Comparison of ENCODE assay signal across 1 cellular context in the genomic region with DNA sequence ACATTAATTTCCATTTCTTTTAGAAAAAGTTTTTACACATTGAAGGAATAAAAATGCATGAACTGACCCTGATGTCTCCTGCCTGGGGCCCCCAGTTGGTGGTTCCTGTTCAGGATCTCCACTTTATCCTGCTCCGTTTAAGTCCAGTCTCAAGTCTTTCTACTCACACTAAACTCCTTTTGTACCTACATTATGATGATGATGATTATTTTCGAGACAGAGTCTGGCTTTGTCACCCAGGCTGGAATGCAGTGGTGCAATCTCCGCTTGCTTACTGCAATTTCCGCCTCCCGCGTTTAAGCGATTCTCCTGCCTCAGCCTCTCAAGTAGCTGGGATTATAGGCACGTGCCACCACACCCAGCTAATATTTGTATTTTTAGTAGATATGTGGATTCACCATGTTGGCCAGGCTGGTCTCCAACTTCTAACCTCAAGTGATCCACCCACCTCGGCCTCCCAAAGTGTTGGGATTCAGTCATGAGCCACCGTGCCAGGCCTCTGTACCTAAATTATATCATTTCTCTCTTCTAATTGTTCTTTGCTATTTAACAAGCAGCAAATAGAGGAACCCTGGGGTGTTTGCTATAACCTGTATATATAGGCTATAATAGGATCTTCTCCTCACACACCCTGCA.
TF ChIP-seq lines count a peak whose summit lies in the region.

No MANE protein-coding gene starts in this region.

TF ChIP-seq in HepG2, 621 proteins besides CTCF, POLR2A, EP300 and RAD21 (continued from another document and continues in another):
- TF ChIP-seq, protein P1, sequence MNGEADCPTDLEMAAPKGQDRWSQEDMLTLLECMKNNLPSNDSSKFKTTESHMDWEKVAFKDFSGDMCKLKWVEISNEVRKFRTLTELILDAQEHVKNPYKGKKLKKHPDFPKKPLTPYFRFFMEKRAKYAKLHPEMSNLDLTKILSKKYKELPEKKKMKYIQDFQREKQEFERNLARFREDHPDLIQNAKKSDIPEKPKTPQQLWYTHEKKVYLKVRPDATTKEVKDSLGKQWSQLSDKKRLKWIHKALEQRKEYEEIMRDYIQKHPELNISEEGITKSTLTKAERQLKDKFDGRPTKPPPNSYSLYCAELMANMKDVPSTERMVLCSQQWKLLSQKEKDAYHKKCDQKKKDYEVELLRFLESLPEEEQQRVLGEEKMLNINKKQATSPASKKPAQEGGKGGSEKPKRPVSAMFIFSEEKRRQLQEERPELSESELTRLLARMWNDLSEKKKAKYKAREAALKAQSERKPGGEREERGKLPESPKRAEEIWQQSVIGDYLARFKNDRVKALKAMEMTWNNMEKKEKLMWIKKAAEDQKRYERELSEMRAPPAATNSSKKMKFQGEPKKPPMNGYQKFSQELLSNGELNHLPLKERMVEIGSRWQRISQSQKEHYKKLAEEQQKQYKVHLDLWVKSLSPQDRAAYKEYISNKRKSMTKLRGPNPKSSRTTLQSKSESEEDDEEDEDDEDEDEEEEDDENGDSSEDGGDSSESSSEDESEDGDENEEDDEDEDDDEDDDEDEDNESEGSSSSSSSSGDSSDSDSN (CRISPR knock-in tag; IDR thresholded peaks at IDR 0.05) = no peak
- no peak for TF ChIP-seq ZFP36L2 (CRISPR knock-in tag; IDR thresholded peaks at IDR 0.05)
- TF ChIP-seq REPIN1 (CRISPR knock-in tag; IDR thresholded peaks at IDR 0.05; ENCODE audit: borderline replicate concordance, low read depth) = peak; percentile 62; the same call in 1 of the 2 replicates
- no peak; the same call in 1 of the 2 replicates for TF ChIP-seq STAG1 (CRISPR knock-in tag; IDR thresholded peaks at IDR 0.05)
- TF ChIP-seq, protein P2, sequence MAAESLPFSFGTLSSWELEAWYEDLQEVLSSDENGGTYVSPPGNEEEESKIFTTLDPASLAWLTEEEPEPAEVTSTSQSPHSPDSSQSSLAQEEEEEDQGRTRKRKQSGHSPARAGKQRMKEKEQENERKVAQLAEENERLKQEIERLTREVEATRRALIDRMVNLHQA (CRISPR knock-in tag; IDR thresholded peaks at IDR 0.05) = peak; percentile 98
- TF ChIP-seq ZNF431 (CRISPR knock-in tag; IDR thresholded peaks at IDR 0.05; ENCODE audit: borderline replicate concordance, low read depth) = no peak
- no peak for TF ChIP-seq ZFP90 (CRISPR knock-in tag; IDR thresholded peaks at IDR 0.05; ENCODE audit: borderline replicate concordance)
- TF ChIP-seq ZSCAN30 (CRISPR knock-in tag; IDR thresholded peaks at IDR 0.05) = no peak
- peak; percentile 33 to 77; a peak in 3 of 4 replicates for TF ChIP-seq MAFK (conservative IDR thresholded peaks at IDR 0.05 in 1 of 2, IDR thresholded peaks at IDR 0.05 in 1 of 2; ENCODE audit: low read length in 2 of 2)
- TF ChIP-seq PHB2 (IDR thresholded peaks at IDR 0.05; ENCODE audit: partially characterized antibody) = no peak
- TF ChIP-seq, protein P3, sequence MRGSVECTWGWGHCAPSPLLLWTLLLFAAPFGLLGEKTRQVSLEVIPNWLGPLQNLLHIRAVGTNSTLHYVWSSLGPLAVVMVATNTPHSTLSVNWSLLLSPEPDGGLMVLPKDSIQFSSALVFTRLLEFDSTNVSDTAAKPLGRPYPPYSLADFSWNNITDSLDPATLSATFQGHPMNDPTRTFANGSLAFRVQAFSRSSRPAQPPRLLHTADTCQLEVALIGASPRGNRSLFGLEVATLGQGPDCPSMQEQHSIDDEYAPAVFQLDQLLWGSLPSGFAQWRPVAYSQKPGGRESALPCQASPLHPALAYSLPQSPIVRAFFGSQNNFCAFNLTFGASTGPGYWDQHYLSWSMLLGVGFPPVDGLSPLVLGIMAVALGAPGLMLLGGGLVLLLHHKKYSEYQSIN (CRISPR knock-in tag; IDR thresholded peaks at IDR 0.05; ENCODE audit: borderline replicate concordance) = no peak
- peak; percentile 48; the same call in 1 of the 2 replicates for TF ChIP-seq SP4 (CRISPR knock-in tag; IDR thresholded peaks at IDR 0.05)
- TF ChIP-seq NR2F6 (IDR thresholded peaks at IDR 0.05) = peak; percentile 40
- peak; percentile 76 for TF ChIP-seq NR2F6 (CRISPR knock-in tag; IDR thresholded peaks at IDR 0.05)
- TF ChIP-seq ARNT (IDR thresholded peaks at IDR 0.05) = no peak
- TF ChIP-seq ZBTB3 (CRISPR knock-in tag; IDR thresholded peaks at IDR 0.05; ENCODE audit: borderline replicate concordance, low read depth) = peak; percentile 85; the same call in 1 of the 2 replicates
- no peak for TF ChIP-seq DR1 (CRISPR knock-in tag; IDR thresholded peaks at IDR 0.05)
- no peak for TF ChIP-seq HNF4G (IDR thresholded peaks at IDR 0.05; ENCODE audit: borderline replicate concordance, low read depth, low read length)
- no peak for TF ChIP-seq HNF4G (CRISPR knock-in tag; IDR thresholded peaks at IDR 0.05; ENCODE audit: borderline replicate concordance, low read depth)
- TF ChIP-seq ZNF670 (CRISPR knock-in tag; IDR thresholded peaks at IDR 0.05; ENCODE audit: borderline replicate concordance) = no peak
- TF ChIP-seq ZNF570 (CRISPR knock-in tag; IDR thresholded peaks at IDR 0.05; ENCODE audit: borderline replicate concordance) = no peak
- TF ChIP-seq U2AF2 (IDR thresholded peaks at IDR 0.05; ENCODE audit: low read depth, low read length) = no peak
- TF ChIP-seq MZF1 (CRISPR knock-in tag; IDR thresholded peaks at IDR 0.05; ENCODE audit: borderline replicate concordance) = no peak
- TF ChIP-seq ZSCAN20 (CRISPR knock-in tag; IDR thresholded peaks at IDR 0.05; ENCODE audit: borderline replicate concordance) = no peak
- TF ChIP-seq, protein P4, sequence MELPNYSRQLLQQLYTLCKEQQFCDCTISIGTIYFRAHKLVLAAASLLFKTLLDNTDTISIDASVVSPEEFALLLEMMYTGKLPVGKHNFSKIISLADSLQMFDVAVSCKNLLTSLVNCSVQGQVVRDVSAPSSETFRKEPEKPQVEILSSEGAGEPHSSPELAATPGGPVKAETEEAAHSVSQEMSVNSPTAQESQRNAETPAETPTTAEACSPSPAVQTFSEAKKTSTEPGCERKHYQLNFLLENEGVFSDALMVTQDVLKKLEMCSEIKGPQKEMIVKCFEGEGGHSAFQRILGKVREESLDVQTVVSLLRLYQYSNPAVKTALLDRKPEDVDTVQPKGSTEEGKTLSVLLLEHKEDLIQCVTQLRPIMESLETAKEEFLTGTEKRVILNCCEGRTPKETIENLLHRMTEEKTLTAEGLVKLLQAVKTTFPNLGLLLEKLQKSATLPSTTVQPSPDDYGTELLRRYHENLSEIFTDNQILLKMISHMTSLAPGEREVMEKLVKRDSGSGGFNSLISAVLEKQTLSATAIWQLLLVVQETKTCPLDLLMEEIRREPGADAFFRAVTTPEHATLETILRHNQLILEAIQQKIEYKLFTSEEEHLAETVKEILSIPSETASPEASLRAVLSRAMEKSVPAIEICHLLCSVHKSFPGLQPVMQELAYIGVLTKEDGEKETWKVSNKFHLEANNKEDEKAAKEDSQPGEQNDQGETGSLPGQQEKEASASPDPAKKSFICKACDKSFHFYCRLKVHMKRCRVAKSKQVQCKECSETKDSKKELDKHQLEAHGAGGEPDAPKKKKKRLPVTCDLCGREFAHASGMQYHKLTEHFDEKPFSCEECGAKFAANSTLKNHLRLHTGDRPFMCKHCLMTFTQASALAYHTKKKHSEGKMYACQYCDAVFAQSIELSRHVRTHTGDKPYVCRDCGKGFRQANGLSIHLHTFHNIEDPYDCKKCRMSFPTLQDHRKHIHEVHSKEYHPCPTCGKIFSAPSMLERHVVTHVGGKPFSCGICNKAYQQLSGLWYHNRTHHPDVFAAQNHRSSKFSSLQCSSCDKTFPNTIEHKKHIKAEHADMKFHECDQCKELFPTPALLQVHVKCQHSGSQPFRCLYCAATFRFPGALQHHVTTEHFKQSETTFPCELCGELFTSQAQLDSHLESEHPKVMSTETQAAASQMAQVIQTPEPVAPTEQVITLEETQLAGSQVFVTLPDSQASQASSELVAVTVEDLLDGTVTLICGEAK (IDR thresholded peaks at IDR 0.05) = no peak
- TF ChIP-seq, protein P4 (CRISPR knock-in tag; IDR thresholded peaks at IDR 0.05) = no peak
- TF ChIP-seq ASH2L (IDR thresholded peaks at IDR 0.05; ENCODE audit: insufficient read length, low read depth, low read length) = no peak
- no peak for TF ChIP-seq ZMYM2 (CRISPR knock-in tag; IDR thresholded peaks at IDR 0.05)
- no peak for TF ChIP-seq PHF20 (CRISPR knock-in tag; IDR thresholded peaks at IDR 0.05)
- TF ChIP-seq ZSCAN22 (CRISPR knock-in tag; IDR thresholded peaks at IDR 0.05) = no peak
- TF ChIP-seq PRMT3 (CRISPR knock-in tag; IDR thresholded peaks at IDR 0.05; ENCODE audit: borderline replicate concordance, low read depth) = no peak
- no peak for TF ChIP-seq PCBP2 (optimal IDR thresholded peaks at IDR 0.05; ENCODE audit: low read depth, low read length, poor library complexity, severe bottlenecking)
- no peak; the same call in 1 of the 2 replicates for TF ChIP-seq ZIK1 (CRISPR knock-in tag; IDR thresholded peaks at IDR 0.05; ENCODE audit: borderline replicate concordance, low read depth)
- no peak for TF ChIP-seq JUND (CRISPR knock-in tag; IDR thresholded peaks at IDR 0.05)
- no peak for TF ChIP-seq ZNF615 (CRISPR knock-in tag; IDR thresholded peaks at IDR 0.05; ENCODE audit: borderline replicate concordance)
- TF ChIP-seq, protein P5, sequence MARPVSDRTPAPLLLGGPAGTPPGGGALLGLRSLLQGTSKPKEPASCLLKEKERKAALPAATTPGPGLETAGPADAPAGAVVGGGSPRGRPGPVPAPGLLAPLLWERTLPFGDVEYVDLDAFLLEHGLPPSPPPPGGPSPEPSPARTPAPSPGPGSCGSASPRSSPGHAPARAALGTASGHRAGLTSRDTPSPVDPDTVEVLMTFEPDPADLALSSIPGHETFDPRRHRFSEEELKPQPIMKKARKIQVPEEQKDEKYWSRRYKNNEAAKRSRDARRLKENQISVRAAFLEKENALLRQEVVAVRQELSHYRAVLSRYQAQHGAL (CRISPR knock-in tag; IDR thresholded peaks at IDR 0.05; ENCODE audit: not compliant biosample characterization) = peak; percentile 38
- no peak for TF ChIP-seq ZNF326 (CRISPR knock-in tag; IDR thresholded peaks at IDR 0.05; ENCODE audit: borderline replicate concordance)
- TF ChIP-seq, protein P6, sequence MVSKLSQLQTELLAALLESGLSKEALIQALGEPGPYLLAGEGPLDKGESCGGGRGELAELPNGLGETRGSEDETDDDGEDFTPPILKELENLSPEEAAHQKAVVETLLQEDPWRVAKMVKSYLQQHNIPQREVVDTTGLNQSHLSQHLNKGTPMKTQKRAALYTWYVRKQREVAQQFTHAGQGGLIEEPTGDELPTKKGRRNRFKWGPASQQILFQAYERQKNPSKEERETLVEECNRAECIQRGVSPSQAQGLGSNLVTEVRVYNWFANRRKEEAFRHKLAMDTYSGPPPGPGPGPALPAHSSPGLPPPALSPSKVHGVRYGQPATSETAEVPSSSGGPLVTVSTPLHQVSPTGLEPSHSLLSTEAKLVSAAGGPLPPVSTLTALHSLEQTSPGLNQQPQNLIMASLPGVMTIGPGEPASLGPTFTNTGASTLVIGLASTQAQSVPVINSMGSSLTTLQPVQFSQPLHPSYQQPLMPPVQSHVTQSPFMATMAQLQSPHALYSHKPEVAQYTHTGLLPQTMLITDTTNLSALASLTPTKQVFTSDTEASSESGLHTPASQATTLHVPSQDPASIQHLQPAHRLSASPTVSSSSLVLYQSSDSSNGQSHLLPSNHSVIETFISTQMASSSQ (IDR thresholded peaks at IDR 0.05; ENCODE audit: low read depth) = no peak
- TF ChIP-seq, protein P6 (CRISPR knock-in tag; IDR thresholded peaks at IDR 0.05; ENCODE audit: borderline replicate concordance) = peak; percentile 53; the same call in 1 of the 2 replicates
- no peak for TF ChIP-seq ZNF232 (CRISPR knock-in tag; IDR thresholded peaks at IDR 0.05; ENCODE audit: borderline replicate concordance)
- TF ChIP-seq KLF6 (CRISPR knock-in tag; IDR thresholded peaks at IDR 0.05) = peak; percentile 80; the same call in 1 of the 2 replicates
